Comparison of ENCODE assay signal across 11 cellular contexts in genomic region chr3:102206506-102207145, GRCh38.
DNase-seq lines count a peak whose midpoint lies in the region; ATAC-seq, FAIRE-seq and TF ChIP-seq lines count a peak whose summit lies in the region.
"Had no signal": no experiment of that assay in that cellular context is flagged by ENCODE, and none has a peak within 500 bp of the region (broad histone marks: within the 10 kb centered on the region; RNA-seq: fewer than 3 reads in every experiment).

No MANE protein-coding gene starts in this region.

- H3K4me2 ChIP-seq in HepG2 (ENCODE audit: low read depth, low read length) = no peak overlapping the region

- H3K36me3 ChIP-seq in right lobe of liver (no peaks in the 10 kb centered on the region), HepG2 (replicated peaks in 1 of 2; ENCODE audit: control insufficient read depth in 1 of 2, insufficient read depth in 2 of 2, low read length in 2 of 2) (no peaks in the 10 kb centered on the region), mucosa of descending colon (ENCODE audit: low read depth) (no peaks in the 10 kb centered on the region)

- CTCF ChIA-PET in HepG2 (lab: Yijun Ruan, JAX; ENCODE audit: low intra/inter-chr PET ratio, low total read pairs) = no interaction called here

- peak; percentile 53 to 88 (median 68) for ATAC-seq in right lobe of liver
- no peak for ATAC-seq in HepG2
- peak; percentile 77 for ATAC-seq in mucosa of descending colon
- no peak for ATAC-seq in HG03139 (IDR thresholded peaks at IDR 0.05; ENCODE audit: unreplicated experiment)
- no peak for ATAC-seq in GM21528 (IDR thresholded peaks at IDR 0.05; ENCODE audit: low FRiP score, unreplicated experiment)
- ATAC-seq: natural killer cell had no signal

- H3K4me3 ChIP-seq in right lobe of liver = no peak overlapping the region
- H3K4me3 ChIP-seq in HepG2 (replicated peaks in 1 of 3; ENCODE audit: insufficient read depth in 1 of 3, low read depth in 2 of 3, low read length in 3 of 3) = no peak overlapping the region
- no peak overlapping the region for H3K4me3 ChIP-seq in epithelial cell of proximal tubule (ENCODE audit: low read depth, low read length)
- H3K4me3 ChIP-seq in mucosa of descending colon = no peak overlapping the region

- TF ChIP-seq EP300 in HepG2 (IDR thresholded peaks at IDR 0.05; ENCODE audit: low read depth in 2 of 2, low read length in 2 of 2) (no peak), HepG2 (CRISPR knock-in tag; IDR thresholded peaks at IDR 0.05; ENCODE audit: borderline replicate concordance) (no peak)

- no peaks in the 10 kb centered on the region for H4K20me1 ChIP-seq in HepG2 (ENCODE audit: insufficient read depth, low read length)

- TF ChIP-seq POLR2A in right lobe of liver (IDR thresholded peaks at IDR 0.05) (no peak), HepG2 (IDR thresholded peaks at IDR 0.05; ENCODE audit: insufficient read depth in 1 of 2, low read depth in 2 of 2, low read length in 2 of 2) (no peak)

- TF ChIP-seq CTCF in right lobe of liver (IDR thresholded peaks at IDR 0.05) (no peak), HepG2 (CRISPR knock-in tag; IDR thresholded peaks at IDR 0.05) (no peak), epithelial cell of proximal tubule (conservative IDR thresholded peaks at IDR 0.05; ENCODE audit: low read depth, low read length) (no peak), mucosa of descending colon (IDR thresholded peaks at IDR 0.05) (no peak)

- in situ Hi-C loops in HepG2 (cut with HindIII; ENCODE audit: extremely low pct_ligation_motif_present, low pct_unique_long_range_greater_than_20kb) = no loop called here

- H3K27me3 ChIP-seq in right lobe of liver (no peaks in the 10 kb centered on the region), HepG2 (ENCODE audit: control insufficient read depth in 1 of 2, insufficient read depth in 2 of 2, low read length in 2 of 2) (no peaks in the 10 kb centered on the region)

- FAIRE-seq in HepG2 (lab: Jason Lieb, UNC) = no peak

- no peaks in the 10 kb centered on the region for H3K79me2 ChIP-seq in HepG2 (ENCODE audit: insufficient read depth, low read length)

- H2AFZ ChIP-seq in HepG2 (ENCODE audit: low read length) = no peak overlapping the region

- no peaks in the 10 kb centered on the region for H3K4me1 ChIP-seq in right lobe of liver
- H3K4me1 ChIP-seq in HepG2 (ENCODE audit: insufficient read depth, low read length) = no peaks in the 10 kb centered on the region
- no peaks in the 10 kb centered on the region for H3K4me1 ChIP-seq in mucosa of descending colon (ENCODE audit: low read depth)

- TF ChIP-seq RAD21 in HepG2 (CRISPR knock-in tag; IDR thresholded peaks at IDR 0.05) = no peak

- no TSS peak for BruUV-seq in HepG2 (replicated peaks; lab: Mats Ljungman, UMichigan)

- DNase-seq in right lobe of liver (peak in 1 of 3 donors; percentile 46), HepG2 (ENCODE audit: low spot score) (no peak), epithelial cell of proximal tubule (ENCODE audit: low read depth) (peak; percentile 90), mucosa of descending colon (peak in 2 of 3 donors; percentile 46 to 62), HK-2 (ENCODE audit: unreplicated experiment) (no peak), NCI-H146 treated with DMSO at 0.1 percent for 48 hours (lab: John Stamatoyannopoulos, UW; ENCODE audit: unreplicated experiment) (no peak)
- DNase-seq: natural killer cell; NCI-H524 treated with DMSO at 0.1 percent for 48 hours; stimulated activated CD8-positive, alpha-beta memory T cell treated with anti-CD3 and anti-CD28 coated beads, Interleukin-4, amount 100 ng/mL, for 48 hours had no signal

- intact Hi-C loops in right lobe of liver (cut with DNase I) = no loop called here
- intact Hi-C loops in HepG2 (cut with micrococcal nuclease; ENCODE audit: unreplicated experiment) = no loop called here
- intact Hi-C loops in mucosa of descending colon (cut with DNase I, micrococcal nuclease) = no loop called here

- H3K9ac ChIP-seq in HepG2 (ENCODE audit: insufficient read depth, low read depth, low read length) = no peak overlapping the region

- no peaks in the 10 kb centered on the region for H3K9me3 ChIP-seq in right lobe of liver
- no peaks in the 10 kb centered on the region for H3K9me3 ChIP-seq in HepG2 (ENCODE audit: low read length)
- no peaks in the 10 kb centered on the region for H3K9me3 ChIP-seq in mucosa of descending colon

- WGBS in right lobe of liver (ENCODE audit: insufficient coverage, low coverage, low lambda C conversion rate, missing lambda C conversion rate) = 22% methylated on average over 1 of the region's 4 CpGs
- 4% methylated on average over 4 of the region's 4 CpGs for WGBS in HepG2 (ENCODE audit: low lambda C conversion rate)

- H3K27ac ChIP-seq in right lobe of liver (no peak overlapping the region), HepG2 (ENCODE audit: extremely low read length, insufficient read depth, low read length) (no peak overlapping the region)

- POLR2A ChIA-PET in HepG2 (lab: Yijun Ruan, JAX) = no interaction called here

TF ChIP-seq in HepG2, 621 proteins besides CTCF, POLR2A, EP300 and RAD21 (continues in another document):
- TF ChIP-seq, protein P1, sequence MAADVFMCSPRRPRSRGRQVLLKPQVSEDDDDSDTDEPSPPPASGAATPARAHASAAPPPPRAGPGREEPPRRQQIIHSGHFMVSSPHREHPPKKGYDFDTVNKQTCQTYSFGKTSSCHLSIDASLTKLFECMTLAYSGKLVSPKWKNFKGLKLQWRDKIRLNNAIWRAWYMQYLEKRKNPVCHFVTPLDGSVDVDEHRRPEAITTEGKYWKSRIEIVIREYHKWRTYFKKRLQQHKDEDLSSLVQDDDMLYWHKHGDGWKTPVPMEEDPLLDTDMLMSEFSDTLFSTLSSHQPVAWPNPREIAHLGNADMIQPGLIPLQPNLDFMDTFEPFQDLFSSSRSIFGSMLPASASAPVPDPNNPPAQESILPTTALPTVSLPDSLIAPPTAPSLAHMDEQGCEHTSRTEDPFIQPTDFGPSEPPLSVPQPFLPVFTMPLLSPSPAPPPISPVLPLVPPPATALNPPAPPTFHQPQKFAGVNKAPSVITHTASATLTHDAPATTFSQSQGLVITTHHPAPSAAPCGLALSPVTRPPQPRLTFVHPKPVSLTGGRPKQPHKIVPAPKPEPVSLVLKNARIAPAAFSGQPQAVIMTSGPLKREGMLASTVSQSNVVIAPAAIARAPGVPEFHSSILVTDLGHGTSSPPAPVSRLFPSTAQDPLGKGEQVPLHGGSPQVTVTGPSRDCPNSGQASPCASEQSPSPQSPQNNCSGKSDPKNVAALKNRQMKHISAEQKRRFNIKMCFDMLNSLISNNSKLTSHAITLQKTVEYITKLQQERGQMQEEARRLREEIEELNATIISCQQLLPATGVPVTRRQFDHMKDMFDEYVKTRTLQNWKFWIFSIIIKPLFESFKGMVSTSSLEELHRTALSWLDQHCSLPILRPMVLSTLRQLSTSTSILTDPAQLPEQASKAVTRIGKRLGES (CRISPR knock-in tag; IDR thresholded peaks at IDR 0.05; ENCODE audit: borderline replicate concordance) = no peak
- TF ChIP-seq REL (CRISPR knock-in tag; conservative IDR thresholded peaks at IDR 0.05) (no peak), SIX4 (CRISPR knock-in tag; IDR thresholded peaks at IDR 0.05) (no peak), CENPX (CRISPR knock-in tag; IDR thresholded peaks at IDR 0.05) (no peak)

Comparison
In these comparisons a context has a peak if more than half of its experiments do, and no peak if none do; other contexts are left out.
1. ATAC-seq: peak in right lobe of liver (4 of 4) and mucosa of descending colon (single experiment); none in HepG2 (single experiment), HG03139 (single experiment) and GM21528 (single experiment).
2. DNase-seq: peak in epithelial cell of proximal tubule (single experiment) and mucosa of descending colon (2 of 3); none in HepG2 (single experiment), HK-2 (single experiment) and NCI-H146 treated with DMSO at 0.1 percent for 48 hours (single experiment).